6 cellular contexts compared by ENCODE assay signal in the genomic region with DNA sequence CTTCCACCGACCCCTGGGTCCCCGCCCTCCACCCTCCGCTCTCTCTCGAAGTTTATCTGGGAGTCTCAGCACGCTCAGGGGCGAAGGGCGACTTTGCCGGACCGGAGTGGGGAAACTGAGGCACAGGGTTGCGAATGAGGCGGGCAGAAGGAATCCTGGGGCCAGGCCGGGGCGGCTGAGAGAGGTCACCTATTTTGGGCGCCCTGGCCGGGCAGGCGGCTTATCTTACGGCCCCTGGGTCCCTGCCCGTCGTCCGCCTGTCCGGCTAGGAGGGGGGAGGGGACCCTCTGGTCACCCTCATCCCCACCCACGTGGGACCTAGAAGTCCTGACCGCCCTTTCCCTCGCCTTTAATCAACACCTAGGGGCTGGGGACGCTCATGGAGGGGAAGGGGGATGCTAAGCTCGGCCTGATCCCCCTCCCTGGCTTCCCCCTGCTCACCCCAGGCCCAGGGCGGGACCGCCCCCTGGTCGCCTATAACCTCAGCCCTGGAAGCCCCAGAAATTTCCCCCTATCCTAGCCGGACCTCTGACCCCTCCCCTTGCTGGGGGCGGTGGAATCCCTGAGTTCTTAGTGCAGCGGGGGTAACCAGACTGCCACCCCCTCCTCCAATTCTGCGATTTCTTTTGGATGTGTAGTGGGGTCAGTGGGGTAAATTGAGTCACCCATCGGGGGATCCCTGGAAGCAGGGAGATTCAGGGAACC. TPM values are rescaled to one million over a fixed set of nuclear protein-coding genes. Genes with fewer than 3 reads are reported as not detected.
DNase-seq lines count a peak whose midpoint lies in the region; ATAC-seq and TF ChIP-seq lines count a peak whose summit lies in the region.

No MANE protein-coding gene starts in this region.

- H3K4me3 Mint-ChIP-seq in natural killer cell treated with Interleukin-12 subunit alpha and Interleukin-12 subunit beta and Interleukin-15 and Interleukin-18, amount 100 ng/mL, for 72 hours: peak overlapping the region; percentile 79

- H3K4me1 ChIP-seq in body of pancreas: peaks cover 55% of the 10 kb centered on the region

- no peaks in the 10 kb centered on the region for H3K9me3 Mint-ChIP-seq in natural killer cell treated with Interleukin-12 subunit alpha and Interleukin-12 subunit beta and Interleukin-15 and Interleukin-18, amount 100 ng/mL, for 72 hours

- WGBS in body of pancreas, 2 donors: 0% methylated on average over 13 to 34 of the region's 34 CpGs

- no peaks in the 10 kb centered on the region for H3K27me3 Mint-ChIP-seq in natural killer cell treated with Interleukin-12 subunit alpha and Interleukin-12 subunit beta and Interleukin-15 and Interleukin-18, amount 100 ng/mL, for 72 hours

- peak overlapping the region; percentile 42 to 73 for H3K4me3 ChIP-seq in body of pancreas

- no peak for ATAC-seq in body of pancreas
- ATAC-seq in natural killer cell treated with Interleukin-12 subunit alpha and Interleukin-12 subunit beta and Interleukin-15 and Interleukin-18, amount 100 ng/mL, for 72 hours: peak in 1 of 2 donors; percentile 15
- no peak for ATAC-seq in HG02973 (IDR thresholded peaks at IDR 0.05; ENCODE audit: unreplicated experiment)

- H3K27ac Mint-ChIP-seq in natural killer cell treated with Interleukin-12 subunit alpha and Interleukin-12 subunit beta and Interleukin-15 and Interleukin-18, amount 100 ng/mL, for 72 hours: peak overlapping the region in 1 of 2 donors; percentile 53

- peaks cover 9% of the 10 kb centered on the region for H3K36me3 Mint-ChIP-seq in natural killer cell treated with Interleukin-12 subunit alpha and Interleukin-12 subunit beta and Interleukin-15 and Interleukin-18, amount 100 ng/mL, for 72 hours

- H3K27me3 ChIP-seq in body of pancreas: no peaks in the 10 kb centered on the region

- intact Hi-C loops in body of pancreas (cut with DNase I) (loop anchor here (10.0 kb wide), 2 partner anchors 125 to 225 kb away; no protein-coding TSS in a partner anchor), posterior vena cava (cut with DNase I) (no loop called here)

- TF ChIP-seq POLR2A in body of pancreas (IDR thresholded peaks at IDR 0.05): no peak

- peak overlapping the region; percentile 81 to 95 (median 88) for H3K27ac ChIP-seq in body of pancreas

- no peaks in the 10 kb centered on the region for H3K9me3 ChIP-seq in body of pancreas

- TF ChIP-seq CTCF in body of pancreas (IDR thresholded peaks at IDR 0.05): no peak

- peak; percentile 34 for DNase-seq in NCI-H748 (lab: John Stamatoyannopoulos, UW; ENCODE audit: unreplicated experiment)
- no peak for DNase-seq in NCI-H748 treated with DMSO at 0.1 percent for 48 hours (lab: John Stamatoyannopoulos, UW)
- DNase-seq in body of pancreas: peak in 3 of 4 donors; percentile 44 to 51 (median 50)
- peak; percentile 84 for DNase-seq in natural killer cell treated with Interleukin-12 subunit alpha and Interleukin-12 subunit beta and Interleukin-15 and Interleukin-18, amount 100 ng/mL, for 72 hours (ENCODE audit: low spot score)
- DNase-seq in posterior vena cava (ENCODE audit: low spot score): no peak

- no peaks in the 10 kb centered on the region for H3K36me3 ChIP-seq in body of pancreas (replicated peaks in 1 of 2; ENCODE audit: insufficient read depth in 1 of 2, low read depth in 2 of 2)

- peaks cover 26 to 50% of the 10 kb centered on the region in 2 donors for H3K4me1 Mint-ChIP-seq in natural killer cell treated with Interleukin-12 subunit alpha and Interleukin-12 subunit beta and Interleukin-15 and Interleukin-18, amount 100 ng/mL, for 72 hours (ENCODE audit: low read depth in 2 of 2)

RNA-seq across cellular contexts. Expression of gene TRIP10, which starts 0.6 kb away (rescaled TPM):
- total RNA-seq in body of pancreas (10 to 100 TPM; 23.1 to 31.9 TPM), posterior vena cava (10 to 100 TPM; 83.2 to 92.6 TPM)
- total RNA-seq in natural killer cell treated with Interleukin-12 subunit alpha and Interleukin-12 subunit beta and Interleukin-15 and Interleukin-18, amount 100 ng/mL, for 72 hours: 10 to 100 TPM; 44.8 to 76.5 TPM

RNA-seq across cellular contexts. Expression of gene GPR108, which starts 2.7 kb away (rescaled TPM):
- total RNA-seq in body of pancreas (10 to 100 TPM; 68.2 to 75.8 TPM), posterior vena cava (10 to 100 TPM; 39.3 to 43.4 TPM)
- total RNA-seq in natural killer cell treated with Interleukin-12 subunit alpha and Interleukin-12 subunit beta and Interleukin-15 and Interleukin-18, amount 100 ng/mL, for 72 hours: 10 to 100 TPM; 67.4 to 70.4 TPM

RNA-seq across cellular contexts. Expression of gene C3, which starts 19.6 kb away (rescaled TPM):
- 100 to 1,000 TPM; 320 to 382 TPM for total RNA-seq in body of pancreas
- 1 to 10 TPM; 3.5 to 9.2 TPM for total RNA-seq in natural killer cell treated with Interleukin-12 subunit alpha and Interleukin-12 subunit beta and Interleukin-15 and Interleukin-18, amount 100 ng/mL, for 72 hours
- 1,000 to 10,000 TPM in 1 of 2 donors, 100 to 1,000 TPM in 1; 929 to 2,763 TPM for total RNA-seq in posterior vena cava

RNA-seq across cellular contexts. Expression of gene SH2D3A, which starts 27.2 kb away (rescaled TPM):
- total RNA-seq in body of pancreas (10 to 100 TPM; 18.4 to 60.0 TPM), posterior vena cava (under 1 TPM; 0.37 to 0.52 TPM)
- 10 to 100 TPM; 15.2 to 17.8 TPM for total RNA-seq in natural killer cell treated with Interleukin-12 subunit alpha and Interleukin-12 subunit beta and Interleukin-15 and Interleukin-18, amount 100 ng/mL, for 72 hours

RNA-seq across cellular contexts. Expression of gene VAV1, which starts 32.5 kb away (rescaled TPM):
- total RNA-seq in body of pancreas: 1 to 10 TPM; 1.3 to 5.6 TPM
- total RNA-seq in natural killer cell treated with Interleukin-12 subunit alpha and Interleukin-12 subunit beta and Interleukin-15 and Interleukin-18, amount 100 ng/mL, for 72 hours: 100 to 1,000 TPM; 166 to 167 TPM
- total RNA-seq in posterior vena cava: 1 to 10 TPM; 6.4 to 7.8 TPM

Comparison
In these comparisons a context has a peak if more than half of its experiments do, and no peak if none do; other contexts are left out.
1. DNase-seq: peak in NCI-H748 (single experiment), body of pancreas (3 of 4) and natural killer cell treated with Interleukin-12 subunit alpha and Interleukin-12 subunit beta and Interleukin-15 and Interleukin-18, amount 100 ng/mL, for 72 hours (single experiment); none in NCI-H748 treated with DMSO at 0.1 percent for 48 hours (single experiment) and posterior vena cava (single experiment).
2. RNA of gene C3, which starts 19.6 kb away (total RNA-seq): 929 to 2,763 TPM in posterior vena cava and 320 to 382 TPM in body of pancreas; 3.5 to 9.2 TPM in natural killer cell treated with Interleukin-12 subunit alpha and Interleukin-12 subunit beta and Interleukin-15 and Interleukin-18, amount 100 ng/mL, for 72 hours; every median in the first group is over 10 times any median in the second.